Comparison of ENCODE assay signal across 16 cellular contexts in genomic region chr7:34138483-34138882, GRCh38.
"Had no signal": no experiment of that assay in that cellular context is flagged by ENCODE, and none has a peak within 500 bp of the region (broad histone marks: within the 10 kb centered on the region; RNA-seq: fewer than 3 reads in every experiment).

No MANE protein-coding gene starts in this region.

- H3K36me3 ChIP-seq: adrenal gland, gastroesophageal sphincter, heart right ventricle, right lobe of liver had no signal

- H3K9me3 ChIP-seq: adrenal gland, gastroesophageal sphincter, heart right ventricle, right lobe of liver had no signal

- ATAC-seq: gastroesophageal sphincter, heart right ventricle, left colon, right lobe of liver had no signal

- H3K4me3 Mint-ChIP-seq: activated naive CD4-positive, alpha-beta T cell treated with anti-CD3 and anti-CD28 coated beads, Interleukin-2, amount 50 U/mL, for 24 hours; mesothelial cell of epicardium had no signal

- H3K4me1 Mint-ChIP-seq: activated naive CD4-positive, alpha-beta T cell treated with anti-CD3 and anti-CD28 coated beads, Interleukin-2, amount 50 U/mL, for 24 hours had no signal

- H3K4me3 ChIP-seq: adrenal gland, gastroesophageal sphincter, heart right ventricle, lung, right lobe of liver, smooth muscle cell had no signal

- DNase-seq: activated CD4-positive, alpha-beta T cell treated with anti-CD3 and anti-CD28 coated beads, Interleukin-2, amount 50 U/mL, for 4 hours; activated CD4-positive, CD25-positive, alpha-beta regulatory T cell treated with anti-CD3 and anti-CD28 coated beads, Interleukin-2, amount 50 U/mL, for 72 hours; adrenal gland; erythroblast; heart right ventricle; left colon; right lobe of liver; stimulated activated CD4-positive, alpha-beta T cell treated with anti-CD3 and anti-CD28 coated beads, Interleukin-4, amount 100 ng/mL, for 4 hours; stimulated activated CD8-positive, alpha-beta memory T cell treated with anti-CD3 and anti-CD28 coated beads, Interleukin-4, amount 100 ng/mL, for 48 hours; stimulated activated naive CD4-positive, alpha-beta T cell treated with Interleukin-2 at 50 U/mL for 16 hours; trophoblast cell had no signal

- H3K9me3 Mint-ChIP-seq: mesothelial cell of epicardium had no signal

- H3K4me1 ChIP-seq: right lobe of liver had no signal

- H3K27me3 ChIP-seq: adrenal gland, gastroesophageal sphincter, heart right ventricle, right lobe of liver had no signal

- H3K27ac ChIP-seq: adrenal gland, gastroesophageal sphincter, heart right ventricle, right lobe of liver had no signal

- H3K4me2 ChIP-seq: smooth muscle cell had no signal

- H3K36me3 Mint-ChIP-seq: activated naive CD4-positive, alpha-beta T cell treated with anti-CD3 and anti-CD28 coated beads, Interleukin-2, amount 50 U/mL, for 24 hours; mesothelial cell of epicardium had no signal
